In the genomic region with DNA sequence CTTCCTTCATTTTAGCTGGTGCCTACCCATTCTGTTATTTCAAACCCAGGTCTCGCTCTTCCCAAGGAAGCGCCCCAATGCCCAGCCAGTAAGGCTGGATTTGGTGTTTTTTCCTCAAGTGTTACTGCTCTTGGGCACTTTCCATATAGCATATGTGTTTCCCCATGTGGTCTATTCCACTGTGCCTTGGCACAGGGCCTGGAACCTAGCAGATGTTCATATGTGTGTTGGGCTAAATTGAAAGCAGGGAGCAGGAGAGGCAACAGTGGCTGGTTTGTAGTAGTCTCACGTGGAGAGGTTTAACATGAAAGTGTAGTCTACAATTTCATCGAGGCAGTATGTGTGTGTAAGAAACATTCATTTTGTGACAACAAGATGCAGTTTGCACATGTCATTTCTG, we compare ENCODE assay signal across 14 cellular contexts. TPM values are rescaled to one million over a fixed set of nuclear protein-coding genes. Genes with fewer than 3 reads are reported as not detected.
DNase-seq lines count a peak whose midpoint lies in the region; ATAC-seq, FAIRE-seq and TF ChIP-seq lines count a peak whose summit lies in the region.
"Had no signal": no experiment of that assay in that cellular context is flagged by ENCODE, and none has a peak within 500 bp of the region (broad histone marks: within the 10 kb centered on the region; RNA-seq: fewer than 3 reads in every experiment).

No MANE protein-coding gene starts in this region.

- H3K36me3 ChIP-seq in GM23248 (ENCODE audit: low read depth) (no peaks in the 10 kb centered on the region), astrocyte (ENCODE audit: insufficient read depth, low read length) (peaks cover 3% of the 10 kb centered on the region), keratinocyte (ENCODE audit: control insufficient read depth in 2 of 2, extremely low read depth in 1 of 2, insufficient read depth in 2 of 2, low read length in 2 of 2) (peaks cover 2 to 4% of the 10 kb centered on the region in 2 experiments)

- H3K9me2 ChIP-seq in GM23248 (ENCODE audit: insufficient read depth), result no peaks in the 10 kb centered on the region

- H4K20me1 ChIP-seq in GM23248 (ENCODE audit: insufficient read depth) (peaks cover 8% of the 10 kb centered on the region; the same call in 1 of the 2 replicates), astrocyte (ENCODE audit: insufficient read depth, low read length) (peaks cover 75% of the 10 kb centered on the region), keratinocyte (ENCODE audit: control insufficient read depth, extremely low read depth, insufficient read depth, low read length) (no peaks in the 10 kb centered on the region)

- H3K27me3 ChIP-seq in GM23248 (replicated peaks; ENCODE audit: insufficient read depth) (no peaks in the 10 kb centered on the region), astrocyte (ENCODE audit: insufficient read depth, low read length) (no peaks in the 10 kb centered on the region), keratinocyte (ENCODE audit: control insufficient read depth, extremely low read depth, insufficient read depth, low read length) (no peaks in the 10 kb centered on the region)
- H3K27me3 ChIP-seq: adrenal gland had no signal

- no peak overlapping the region for H2AFZ ChIP-seq in GM23248
- no peak overlapping the region for H2AFZ ChIP-seq in astrocyte (ENCODE audit: low read depth, low read length)
- H2AFZ ChIP-seq in keratinocyte (ENCODE audit: control insufficient read depth, low read length), result no peak overlapping the region

- no peaks in the 10 kb centered on the region for H3K9me3 Mint-ChIP-seq in astrocyte (ENCODE audit: unreplicated experiment)
- no peaks in the 10 kb centered on the region for H3K9me3 Mint-ChIP-seq in activated CD4-positive, alpha-beta T cell treated with anti-CD3 and anti-CD28 coated beads, Interleukin-2, amount 10 ng/mL, durations not matched to agents 7 days and 5 days
- H3K9me3 Mint-ChIP-seq: T-cell had no signal

- H3K4me1 ChIP-seq in GM23248 (ENCODE audit: insufficient read depth) (peaks cover 34% of the 10 kb centered on the region), astrocyte (ENCODE audit: insufficient read depth, low read length) (no peaks in the 10 kb centered on the region), keratinocyte (ENCODE audit: control insufficient read depth, extremely low read depth, insufficient read depth, low read length) (peaks cover 26% of the 10 kb centered on the region)

- H3K4me1 Mint-ChIP-seq in astrocyte (ENCODE audit: low read depth, unreplicated experiment), result peaks cover 18% of the 10 kb centered on the region
- no peaks in the 10 kb centered on the region for H3K4me1 Mint-ChIP-seq in activated CD4-positive, alpha-beta T cell treated with anti-CD3 and anti-CD28 coated beads, Interleukin-2, amount 10 ng/mL, durations not matched to agents 7 days and 5 days

- H3K79me2 ChIP-seq in GM23248 (ENCODE audit: insufficient read depth) (peaks cover 71% of the 10 kb centered on the region), astrocyte (ENCODE audit: insufficient read depth, low read length) (peaks cover 65% of the 10 kb centered on the region), keratinocyte (ENCODE audit: control insufficient read depth, insufficient read depth, low read length) (peaks cover 5% of the 10 kb centered on the region)

- dilution Hi-C loops in keratinocyte (cut with MboI; ENCODE audit: extremely low pct_ligation_motif_present, low sequenced_read_pairs), result no loop called here

- no peak for ATAC-seq in HG03342 (IDR thresholded peaks at IDR 0.05; ENCODE audit: unreplicated experiment)
- ATAC-seq: activated CD8-positive, alpha-beta T cell treated with anti-CD3 and anti-CD28 coated beads, Interleukin-2, amount 10 ng/mL, durations not matched to agents 7 days and 5 days; HCT116; T-cell had no signal

- H3K36me3 Mint-ChIP-seq in astrocyte (ENCODE audit: low read depth, unreplicated experiment), result peaks cover 4% of the 10 kb centered on the region
- H3K36me3 Mint-ChIP-seq in activated CD4-positive, alpha-beta T cell treated with anti-CD3 and anti-CD28 coated beads, Interleukin-2, amount 10 ng/mL, durations not matched to agents 7 days and 5 days (ENCODE audit: low read depth), result peaks cover 4% of the 10 kb centered on the region

- H3K9me3 ChIP-seq in GM23248 (ENCODE audit: low read depth) (no peaks in the 10 kb centered on the region), astrocyte (ENCODE audit: insufficient read depth, low read depth, low read length) (no peaks in the 10 kb centered on the region), keratinocyte (ENCODE audit: control insufficient read depth, low read depth, low read length) (no peaks in the 10 kb centered on the region)
- H3K9me3 ChIP-seq: adrenal gland had no signal

- peak overlapping the region; percentile 47 for H3K27ac ChIP-seq in GM23248
- H3K27ac ChIP-seq in astrocyte (ENCODE audit: low read depth, low read length), result no peak overlapping the region
- H3K27ac ChIP-seq in keratinocyte (ENCODE audit: control insufficient read depth, insufficient read depth, low read length), result no peak overlapping the region

- peak; percentile 55 for DNase-seq in AG08395 (ENCODE audit: low spot score)
- peak; percentile 52 for DNase-seq in GM23248
- peak; percentile 14 for DNase-seq in astrocyte (ENCODE audit: low read depth)
- no peak for DNase-seq in keratinocyte (ENCODE audit: low read depth, low spot score)
- no peak for DNase-seq in HPDE6-E6E7 (ENCODE audit: extremely low spot score)
- no peak for DNase-seq in activated CD4-positive, alpha-beta T cell treated with anti-CD3 and anti-CD28 coated beads, Interleukin-2, amount 10 ng/mL, durations not matched to agents 7 days and 5 days
- no peak for DNase-seq in iPS-NIHi11 (ENCODE audit: low spot score)
- DNase-seq: activated CD8-positive, alpha-beta T cell treated with anti-CD3 and anti-CD28 coated beads, Interleukin-2, amount 10 ng/mL, durations not matched to agents 7 days and 5 days; stimulated activated CD4-positive, alpha-beta T cell treated with anti-CD3 and anti-CD28 coated beads, Interleukin-4, amount 100 ng/mL, for 24 hours; T-cell had no signal

- CTCF ChIA-PET in activated CD4-positive, alpha-beta T cell treated with anti-CD3 and anti-CD28 coated beads, Interleukin-2, amount 10 ng/mL, durations not matched to agents 7 days and 5 days (lab: Charles Lee), result interaction anchor here (1.0 kb wide), 1 partner anchor 47 kb away, joined by 3 read pairs; no protein-coding TSS in a partner anchor

- no peak overlapping the region for H3K4me3 ChIP-seq in GM23248
- H3K4me3 ChIP-seq in astrocyte (ENCODE audit: insufficient read depth, low read depth, low read length), result no peak overlapping the region
- H3K4me3 ChIP-seq in keratinocyte (ENCODE audit: control insufficient read depth in 2 of 3, extremely low read depth in 1 of 3, insufficient read depth in 2 of 3, low read depth in 1 of 3, low read length in 3 of 3), result no peak overlapping the region
- H3K4me3 ChIP-seq: adrenal gland had no signal

- H3K9me1 ChIP-seq in keratinocyte (ENCODE audit: control insufficient read depth, extremely low read depth, insufficient read depth, low read length), result no peaks in the 10 kb centered on the region

- in situ Hi-C loops in GM23248 (cut with MboI), result no loop called here

- H3K4me2 ChIP-seq in GM23248 (ENCODE audit: unreplicated experiment) (peak overlapping the region; percentile 48), astrocyte (ENCODE audit: low read length) (no peak overlapping the region), keratinocyte (ENCODE audit: control insufficient read depth, extremely low read depth, insufficient read depth, low read depth, low read length) (no peak overlapping the region)

- no peak overlapping the region for H3K4me3 Mint-ChIP-seq in astrocyte (ENCODE audit: unreplicated experiment)
- H3K4me3 Mint-ChIP-seq in activated CD4-positive, alpha-beta T cell treated with anti-CD3 and anti-CD28 coated beads, Interleukin-2, amount 10 ng/mL, durations not matched to agents 7 days and 5 days, result no peak overlapping the region
- H3K4me3 Mint-ChIP-seq: activated CD8-positive, alpha-beta T cell treated with anti-CD3 and anti-CD28 coated beads, Interleukin-2, amount 10 ng/mL, durations not matched to agents 7 days and 5 days; T-cell had no signal

- no peak for TF ChIP-seq CTCF in astrocyte (IDR thresholded peaks at IDR 0.05; ENCODE audit: insufficient read depth, low read depth, low read length)
- TF ChIP-seq CTCF in keratinocyte (optimal IDR thresholded peaks at IDR 0.05 in 1 of 3, IDR thresholded peaks at IDR 0.05 in 1 of 3, conservative IDR thresholded peaks at IDR 0.05 in 1 of 3; ENCODE audit: extremely low read depth in 1 of 3, insufficient read depth in 2 of 3, low read length in 3 of 3), result no peak

- FAIRE-seq in astrocyte (lab: Jason Lieb, UNC) (no peak), keratinocyte (lab: Jason Lieb, UNC) (peak; percentile 52)
- FAIRE-seq: islet of Langerhans had no signal

- H3K9ac ChIP-seq in GM23248 (no peak overlapping the region), astrocyte (ENCODE audit: low read length) (no peak overlapping the region), keratinocyte (ENCODE audit: control insufficient read depth, extremely low read depth, insufficient read depth, low read length) (no peak overlapping the region)

- no peaks in the 10 kb centered on the region for H3K27me3 Mint-ChIP-seq in astrocyte (ENCODE audit: low read depth, unreplicated experiment)
- no peaks in the 10 kb centered on the region for H3K27me3 Mint-ChIP-seq in activated CD4-positive, alpha-beta T cell treated with anti-CD3 and anti-CD28 coated beads, Interleukin-2, amount 10 ng/mL, durations not matched to agents 7 days and 5 days
- H3K27me3 Mint-ChIP-seq: T-cell had no signal

- 54 to 57% methylated on average over 4 of the region's 4 CpGs for whole genome bisulfite sequencing in GM23248 (ENCODE audit: low coverage in 1 of 2, low lambda C conversion rate in 2 of 2, missing lambda C conversion rate in 2 of 2), 2 experiments

- no peak overlapping the region for H3K27ac Mint-ChIP-seq in astrocyte (ENCODE audit: unreplicated experiment)
- H3K27ac Mint-ChIP-seq in activated CD4-positive, alpha-beta T cell treated with anti-CD3 and anti-CD28 coated beads, Interleukin-2, amount 10 ng/mL, durations not matched to agents 7 days and 5 days, result no peak overlapping the region
- H3K27ac Mint-ChIP-seq: activated CD8-positive, alpha-beta T cell treated with anti-CD3 and anti-CD28 coated beads, Interleukin-2, amount 10 ng/mL, durations not matched to agents 7 days and 5 days; T-cell had no signal

- POLR2A ChIA-PET in activated CD4-positive, alpha-beta T cell treated with anti-CD3 and anti-CD28 coated beads, Interleukin-2, amount 10 ng/mL, durations not matched to agents 7 days and 5 days (lab: Charles Lee), result no interaction called here

- peaks cover 32% of the 10 kb centered on the region; the same call in 1 of the 2 replicates for H3F3A ChIP-seq in GM23248 (ENCODE audit: insufficient read depth)

RNA-seq across cellular contexts. Expression of gene TEX264, which starts 48.2 kb away (rescaled TPM):
- 77.9 and 89.8 TPM in 2 replicates for total RNA-seq in GM23248 (2014; rRNA removed; shearing (Covaris generic))
- polyA plus RNA-seq in GM23248 (2016; fragmentation: Nextera tagmentation; extraction: Ambion mirVana) (66.7 and 74.9 TPM in 2 replicates), keratinocyte (35.8 to 52.3 TPM (median 49.7 TPM) in 3 replicates)
- 28.2 and 29.0 TPM in 2 replicates for total RNA-seq in astrocyte
- 11.5 TPM for polyA plus RNA-seq in keratinocyte (2011; ENCODE audit: low read depth)
- 33.1 and 48.3 TPM in 2 replicates for polyA plus RNA-seq in keratinocyte (2011; cell fraction: cytosol; rRNA removed)
- polyA plus RNA-seq in keratinocyte (2011; cell fraction: nucleus; rRNA removed), result 52.0 and 59.8 TPM in 2 replicates
- polyA plus RNA-seq in keratinocyte (2012; ENCODE audit: low replicate concordance), result 37.7 and 40.4 TPM in 2 replicates
- 41.1 to 71.2 TPM (median 63.0 TPM) in 3 replicates for polyA minus RNA-seq in keratinocyte
- polyA minus RNA-seq in keratinocyte (2011; cell fraction: cytosol; rRNA and poly(A)+ RNA removed), result 47.2 TPM
- 26.6 and 31.4 TPM in 2 replicates for polyA minus RNA-seq in keratinocyte (2011; cell fraction: nucleus; rRNA and poly(A)+ RNA removed)
- total RNA-seq in activated CD4-positive, alpha-beta T cell treated with anti-CD3 and anti-CD28 coated beads, Interleukin-2, amount 10 ng/mL, durations not matched to agents 7 days and 5 days, result 10 to 100 TPM; 75.2 to 81.4 TPM

Comparison
In these comparisons a context has a peak if more than half of its experiments do, and no peak if none do; other contexts are left out.
1. DNase-seq: peak in AG08395 (single experiment), GM23248 (single experiment) and astrocyte (single experiment); none in keratinocyte (single experiment), HPDE6-E6E7 (single experiment), activated CD4-positive, alpha-beta T cell treated with anti-CD3 and anti-CD28 coated beads, Interleukin-2, amount 10 ng/mL, durations not matched to agents 7 days and 5 days (single experiment) and iPS-NIHi11 (single experiment).